ENCODE assay signal across 1 cellular context in genomic region chr7:76395605-76396004, GRCh38.
TF ChIP-seq lines count a peak whose summit lies in the region.

No MANE protein-coding gene starts in this region.

TF ChIP-seq in HEK293, 187 proteins besides CTCF, POLR2A, EP300 and RAD21:
- peak; percentile 87 for TF ChIP-seq KLF1 (tag by site-specific recombination; IDR thresholded peaks at IDR 0.05)
- TF ChIP-seq ZNF335 (tag by site-specific recombination; conservative IDR thresholded peaks at IDR 0.05), result 0 out of 2 replicates have a peak, but pooled peaks have one; percentile 26
